In genomic region chr3:97485206-97485605, GRCh38 we compare ENCODE assay signal across 26 cellular contexts.
"Had no signal": no experiment of that assay in that cellular context is flagged by ENCODE, and none has a peak within 500 bp of the region (broad histone marks: within the 10 kb centered on the region; RNA-seq: fewer than 3 reads in every experiment).

No MANE protein-coding gene starts in this region.

- H3K27me3 ChIP-seq: neural progenitor cell, neutrophil, stomach, testis, thyroid gland, transverse colon, upper lobe of left lung, vagina had no signal

- DNase-seq: islet precursor cell; left ventricle myocardium inferior; mesendoderm; naive B cell; natural killer cell; nephron progenitor cell; occipital lobe; retina; right cardiac atrium; stimulated activated CD4-positive, alpha-beta T cell treated with anti-CD3 and anti-CD28 coated beads, Interleukin-12 subunit alpha, Interleukin-12 subunit beta, amount 100 ng/mL, for 4 hours; stimulated activated CD4-positive, alpha-beta T cell treated with anti-CD3 and anti-CD28 coated beads, Interleukin-15, amount 100 ng/mL, for 24 hours; stimulated activated CD4-positive, alpha-beta T cell treated with anti-CD3 and anti-CD28 coated beads, Interleukin-2, amount 100 ng/mL, for 24 hours; stimulated activated CD4-positive, alpha-beta T cell treated with anti-CD3 and anti-CD28 coated beads, Interleukin-4, amount 100 ng/mL, for 1 hour; stimulated activated naive B cell treated with anti-CD40 and anti-IgM and Interleukin-4, amounts not matched to agents 10 μg/mL and 1 μg/mL and 100 μg/mL, for 72 hours; stimulated activated naive CD8-positive, alpha-beta T cell treated with anti-CD3 and anti-CD28 coated beads, Interleukin-15, Interleukin-2, amounts not matched to agents 100 U/mL and 50 U/mL, for 24 hours; stomach; testis; thyroid gland; transverse colon; upper lobe of left lung had no signal

- ATAC-seq: natural killer cell; right cardiac atrium; sciatic nerve; stimulated activated naive B cell treated with anti-CD40 and anti-IgM and Interleukin-4, amounts not matched to agents 10 μg/mL and 1 μg/mL and 100 μg/mL, for 72 hours; stimulated activated naive CD8-positive, alpha-beta T cell treated with anti-CD3 and anti-CD28 coated beads, Interleukin-15, Interleukin-2, amounts not matched to agents 100 U/mL and 50 U/mL, for 24 hours had no signal

- H3K4me3 ChIP-seq: left ventricle myocardium inferior, lung, neural progenitor cell, skin epidermis, stomach, testis, thyroid gland, transverse colon, upper lobe of left lung, vagina had no signal

- H3K36me3 ChIP-seq: left ventricle myocardium inferior, neural progenitor cell, neutrophil, stomach, thyroid gland, transverse colon, upper lobe of left lung, vagina had no signal
